Comparison of ENCODE assay signal across 8 cellular contexts in genomic region chr4:83010111-83010521, GRCh38. TPM values are rescaled to one million over a fixed set of nuclear protein-coding genes. Genes with fewer than 3 reads are reported as not detected.
DNase-seq lines count a peak whose midpoint lies in the region; ATAC-seq and TF ChIP-seq lines count a peak whose summit lies in the region.

No MANE protein-coding gene starts in this region.

- peak overlapping the region; percentile 98 for H3K4me3 ChIP-seq in hepatocyte
- peak overlapping the region; percentile 71 to 79 (median 71) for H3K4me3 ChIP-seq in skeletal muscle tissue (ENCODE audit: low read length in 3 of 3)

- WGBS in hepatocyte (ENCODE audit: low lambda C conversion rate, missing lambda C conversion rate), result 0% methylated on average over 14 of the region's 14 CpGs

- TF ChIP-seq CTCF in hepatocyte (IDR thresholded peaks at IDR 0.05; ENCODE audit: poor library complexity), result no peak

- no peaks in the 10 kb centered on the region for H3K9me2 ChIP-seq in hepatocyte (replicated peaks; ENCODE audit: insufficient read depth)

- H3K36me3 Mint-ChIP-seq in IgD-negative memory B cell, result peaks cover 6% of the 10 kb centered on the region
- no peaks in the 10 kb centered on the region for H3K36me3 Mint-ChIP-seq in activated naive CD8-positive, alpha-beta T cell

- H3K36me3 ChIP-seq in hepatocyte (replicated peaks; ENCODE audit: insufficient read depth, low read depth) (no peaks in the 10 kb centered on the region), skeletal muscle tissue (ENCODE audit: control insufficient read depth in 3 of 3, insufficient read depth in 3 of 3, low read length in 3 of 3) (no peaks in the 10 kb centered on the region)

- H3K9me3 ChIP-seq in hepatocyte (ENCODE audit: low read depth), result no peaks in the 10 kb centered on the region
- H3K9me3 ChIP-seq in skeletal muscle tissue (ENCODE audit: control insufficient read depth in 3 of 3, low read length in 3 of 3), result no peaks in the 10 kb centered on the region

- peak overlapping the region; percentile 83 to 99 (median 95) for H3K4me3 Mint-ChIP-seq in IgD-negative memory B cell
- H3K4me3 Mint-ChIP-seq in activated naive CD8-positive, alpha-beta T cell, result peak overlapping the region; percentile 97

- no peaks in the 10 kb centered on the region for H3K9me3 Mint-ChIP-seq in IgD-negative memory B cell
- no peaks in the 10 kb centered on the region for H3K9me3 Mint-ChIP-seq in activated naive CD8-positive, alpha-beta T cell (ENCODE audit: low read depth)

- H3K79me2 ChIP-seq in hepatocyte, result peaks cover 48% of the 10 kb centered on the region

- no peaks in the 10 kb centered on the region for H3K27me3 Mint-ChIP-seq in IgD-negative memory B cell
- no peaks in the 10 kb centered on the region for H3K27me3 Mint-ChIP-seq in activated naive CD8-positive, alpha-beta T cell

- H2AFZ ChIP-seq in hepatocyte, result peak overlapping the region; percentile 91

- peak overlapping the region; percentile 73 to 96 (median 95) for H3K27ac Mint-ChIP-seq in IgD-negative memory B cell
- peak overlapping the region; percentile 93 for H3K27ac Mint-ChIP-seq in activated naive CD8-positive, alpha-beta T cell

- no peaks in the 10 kb centered on the region for H4K20me1 ChIP-seq in hepatocyte (ENCODE audit: insufficient read depth, poor library complexity, severe bottlenecking)

- H3K27me3 ChIP-seq in hepatocyte, result no peaks in the 10 kb centered on the region
- no peaks in the 10 kb centered on the region for H3K27me3 ChIP-seq in skeletal muscle tissue (ENCODE audit: control insufficient read depth in 3 of 3, insufficient read depth in 3 of 3, low read length in 3 of 3)

- H3K9ac ChIP-seq in skeletal muscle tissue (ENCODE audit: low read depth in 1 of 3, low read length in 3 of 3), result peak overlapping the region; percentile 68 to 92 (median 86)

- H3K4me1 Mint-ChIP-seq in IgD-negative memory B cell, result peaks cover 33 to 44% (median 35%) of the 10 kb centered on the region in 3 donors
- H3K4me1 Mint-ChIP-seq in activated naive CD8-positive, alpha-beta T cell (ENCODE audit: low read depth), result peaks cover 58% of the 10 kb centered on the region

- H3K27ac ChIP-seq in hepatocyte (peak overlapping the region; percentile 98), skeletal muscle tissue (ENCODE audit: low read depth, low read length) (peak overlapping the region; percentile 81)

- DNase-seq in COLO829 (ENCODE audit: low spot score) (peak; percentile 15), hepatocyte (ENCODE audit: low spot score) (peak; percentile 37)
- no peak for DNase-seq in effector CD8-positive, alpha-beta T cell (lab: John Stamatoyannopoulos, UW)

- H3K4me2 ChIP-seq in hepatocyte, result peak overlapping the region; percentile 93

- ATAC-seq in HG03442 (IDR thresholded peaks at IDR 0.05; ENCODE audit: unreplicated experiment), result no peak
- ATAC-seq in GM21367 (IDR thresholded peaks at IDR 0.05; ENCODE audit: unreplicated experiment), result no peak

- peaks cover 11% of the 10 kb centered on the region for H3K4me1 ChIP-seq in hepatocyte (ENCODE audit: insufficient read depth)
- peaks cover 11 to 24% (median 24%) of the 10 kb centered on the region in 3 donors for H3K4me1 ChIP-seq in skeletal muscle tissue (ENCODE audit: control insufficient read depth in 3 of 3, insufficient read depth in 3 of 3, low read length in 3 of 3)

RNA-seq across cellular contexts. Expression of gene LIN54, which starts 0.5 kb away (rescaled TPM):
- polyA plus RNA-seq in IgD-negative memory B cell, result 7.7 TPM
- 14.1 and 19.8 TPM in 2 replicates for total RNA-seq in hepatocyte
- 2.7 and 5.4 TPM in 2 replicates for polyA plus RNA-seq in hepatocyte
- 8.4 TPM for total RNA-seq in skeletal muscle tissue

RNA-seq across cellular contexts. Expression of gene COPS4, which starts 24.9 kb away (rescaled TPM):
- polyA plus RNA-seq in IgD-negative memory B cell (40.7 TPM), hepatocyte (45.2 and 45.4 TPM in 2 replicates)
- total RNA-seq in hepatocyte (56.7 and 59.8 TPM in 2 replicates), skeletal muscle tissue (130 TPM)
